3 cellular contexts compared by ENCODE assay signal in genomic region chr12:107308310-107308709, GRCh38.
TF ChIP-seq lines count a peak whose summit lies in the region.

No MANE protein-coding gene starts in this region.

TF ChIP-seq in A549, 52 proteins besides CTCF, POLR2A, EP300 and RAD21:
- TF ChIP-seq RARB (CRISPR knock-in tag; IDR thresholded peaks at IDR 0.05): no peak
- TF ChIP-seq KDM1A (IDR thresholded peaks at IDR 0.05; ENCODE audit: low read depth): 0 out of 2 replicates have a peak, but pooled peaks have one; percentile 23
TF ChIP-seq in A549: peak in this region for 1.

TF ChIP-seq in HEK293, 187 proteins besides CTCF, POLR2A, EP300 and RAD21:
- no peak for TF ChIP-seq ZNF473 (tag by site-specific recombination; IDR thresholded peaks at IDR 0.05)
- peak; percentile 91 for TF ChIP-seq ZFP3 (tag by site-specific recombination; IDR thresholded peaks at IDR 0.05; ENCODE audit: low read depth)

TF ChIP-seq in H1, 55 proteins besides CTCF, POLR2A, EP300 and RAD21:
- no peak for TF ChIP-seq GTF2F1 (IDR thresholded peaks at IDR 0.05; ENCODE audit: borderline replicate concordance, low read depth, low read length)
- no peak for TF ChIP-seq CBX8 (IDR thresholded peaks at IDR 0.05; ENCODE audit: borderline replicate concordance, low read depth, low read length)
- TF ChIP-seq KDM1A (IDR thresholded peaks at IDR 0.05; ENCODE audit: borderline replicate concordance, low read length): no peak; the same call in 1 of the 2 replicates
- TF ChIP-seq ATF2 (IDR thresholded peaks at IDR 0.05; ENCODE audit: low read length): no peak
- no peak for TF ChIP-seq RBBP5 (IDR thresholded peaks at IDR 0.05; ENCODE audit: borderline replicate concordance, low read depth, low read length)
- TF ChIP-seq SP1 (IDR thresholded peaks at IDR 0.05; ENCODE audit: low read depth, low read length): no peak
- TF ChIP-seq SP4 (IDR thresholded peaks at IDR 0.05; ENCODE audit: low read length): no peak
- TF ChIP-seq KDM4A (IDR thresholded peaks at IDR 0.05; ENCODE audit: low read depth, low read length, severe bottlenecking): no peak
